In genomic region chr10:130354555-130354954, GRCh38 we compare ENCODE assay signal across 28 cellular contexts.
"Had no signal": no experiment of that assay in that cellular context is flagged by ENCODE, and none has a peak within 500 bp of the region (broad histone marks: within the 10 kb centered on the region; RNA-seq: fewer than 3 reads in every experiment).

No MANE protein-coding gene starts in this region.

- FAIRE-seq: bronchial epithelial cell, TTC549 had no signal

- DNase-seq: activated B cell treated with CpG ODN at 0.5 μM for 24 hours; activated CD4-positive, alpha-beta memory T cell treated with anti-CD3 and anti-CD28 coated beads, Interleukin-2, amount 10 ng/mL, durations not matched to agents 7 days and 5 days; activated CD4-positive, alpha-beta T cell treated with anti-CD3 and anti-CD28 coated beads for 1 hour; activated CD4-positive, alpha-beta T cell treated with anti-CD3 and anti-CD28 coated beads, Interleukin-2, amount 10 ng/mL, durations not matched to agents 24 days and 14 days; activated CD8-positive, alpha-beta memory T cell treated with anti-CD3 and anti-CD28 coated beads, Interleukin-2, amount 50 U/mL, for 48 hours; activated naive CD4-positive, alpha-beta T cell treated with Interleukin-2 at 50 U/mL for 16 hours; activated naive CD8-positive, alpha-beta T cell treated with anti-CD3 and anti-CD28 coated beads, Interleukin-2, amount 50 U/mL, for 24 hours; activated T-cell treated with anti-CD3 and anti-CD28 coated beads, Interleukin-2, amount 50 U/mL, for 1 hour; amniotic stem cell; body of pancreas; MV-4-11; NCI-H1092 treated with DMSO at 0.1 percent for 48 hours; NCI-H1436; NCI-H187; NCI-H2081; NCI-H510A treated with DMSO at 0.1 percent for 48 hours; Peyer's patch; T-cell; T-helper 2 cell; T1000 had no signal

- H3K4me1 ChIP-seq: ascending aorta, Peyer's patch had no signal

- H3K4me3 ChIP-seq: ascending aorta, body of pancreas, Peyer's patch, SK-N-MC had no signal

- H3K36me3 ChIP-seq: ascending aorta, Peyer's patch had no signal

- H3K27me3 Mint-ChIP-seq: activated B cell treated with CpG ODN at 0.5 μM for 24 hours; activated CD4-positive, alpha-beta memory T cell treated with anti-CD3 and anti-CD28 coated beads, Interleukin-2, amount 10 ng/mL, durations not matched to agents 7 days and 5 days; activated CD4-positive, alpha-beta T cell treated with anti-CD3 and anti-CD28 coated beads, Interleukin-2, amount 10 ng/mL, durations not matched to agents 24 days and 14 days; activated naive CD8-positive, alpha-beta T cell treated with anti-CD3 and anti-CD28 coated beads, Interleukin-2, amount 50 U/mL, for 24 hours; central memory CD8-positive, alpha-beta T cell had no signal

- H3K4me1 Mint-ChIP-seq: activated B cell treated with CpG ODN at 0.5 μM for 24 hours; activated CD4-positive, alpha-beta memory T cell treated with anti-CD3 and anti-CD28 coated beads, Interleukin-2, amount 10 ng/mL, durations not matched to agents 7 days and 5 days; activated CD4-positive, alpha-beta T cell treated with anti-CD3 and anti-CD28 coated beads, Interleukin-2, amount 10 ng/mL, durations not matched to agents 24 days and 14 days; activated naive CD8-positive, alpha-beta T cell treated with anti-CD3 and anti-CD28 coated beads, Interleukin-2, amount 50 U/mL, for 24 hours; central memory CD8-positive, alpha-beta T cell; T-cell had no signal

- H3K9ac ChIP-seq: KMS-11 had no signal

- H3K36me3 Mint-ChIP-seq: activated naive CD4-positive, alpha-beta T cell treated with anti-CD3 and anti-CD28 coated beads, Interleukin-2, amount 50 U/mL, for 72 hours; T-cell had no signal

- H3K4me3 Mint-ChIP-seq: activated B cell treated with CpG ODN at 0.5 μM for 24 hours; activated CD4-positive, alpha-beta memory T cell treated with anti-CD3 and anti-CD28 coated beads, Interleukin-2, amount 10 ng/mL, durations not matched to agents 7 days and 5 days; activated CD4-positive, alpha-beta T cell treated with anti-CD3 and anti-CD28 coated beads, Interleukin-2, amount 10 ng/mL, durations not matched to agents 24 days and 14 days; activated naive CD8-positive, alpha-beta T cell treated with anti-CD3 and anti-CD28 coated beads, Interleukin-2, amount 50 U/mL, for 24 hours; central memory CD8-positive, alpha-beta T cell; T-cell had no signal

- H3K27ac Mint-ChIP-seq: activated B cell treated with CpG ODN at 0.5 μM for 24 hours; activated CD4-positive, alpha-beta memory T cell treated with anti-CD3 and anti-CD28 coated beads, Interleukin-2, amount 10 ng/mL, durations not matched to agents 7 days and 5 days; activated CD4-positive, alpha-beta T cell treated with anti-CD3 and anti-CD28 coated beads, Interleukin-2, amount 10 ng/mL, durations not matched to agents 24 days and 14 days; activated naive CD4-positive, alpha-beta T cell treated with anti-CD3 and anti-CD28 coated beads, Interleukin-2, amount 50 U/mL, for 72 hours; activated naive CD8-positive, alpha-beta T cell treated with anti-CD3 and anti-CD28 coated beads, Interleukin-2, amount 50 U/mL, for 24 hours; T-cell had no signal

- H3K9me3 Mint-ChIP-seq: activated CD4-positive, alpha-beta T cell treated with anti-CD3 and anti-CD28 coated beads, Interleukin-2, amount 10 ng/mL, durations not matched to agents 24 days and 14 days; activated naive CD4-positive, alpha-beta T cell treated with anti-CD3 and anti-CD28 coated beads, Interleukin-2, amount 50 U/mL, for 72 hours; activated naive CD8-positive, alpha-beta T cell treated with anti-CD3 and anti-CD28 coated beads, Interleukin-2, amount 50 U/mL, for 24 hours had no signal

- ATAC-seq: activated naive CD4-positive, alpha-beta T cell treated with anti-CD3 and anti-CD28 coated beads, Interleukin-2, amount 50 U/mL, for 72 hours; activated naive CD8-positive, alpha-beta T cell treated with anti-CD3 and anti-CD28 coated beads, Interleukin-2, amount 50 U/mL, for 24 hours; body of pancreas; T-cell had no signal

- H3K27me3 ChIP-seq: ascending aorta, body of pancreas, Peyer's patch had no signal

- H3K9me3 ChIP-seq: ascending aorta, body of pancreas, Peyer's patch had no signal

- H3K27ac ChIP-seq: ascending aorta, body of pancreas, KMS-11, Peyer's patch, RWPE1, SK-N-MC had no signal

- H3K4me2 ChIP-seq: KMS-11 had no signal
